19 cellular contexts compared by ENCODE assay signal in genomic region chr20:53938739-53939138, GRCh38.
A peak's percentile ranks its signal among the peaks of the same experiment; 100 is the strongest.
DNase-seq lines count a peak whose midpoint lies in the region; ATAC-seq, FAIRE-seq and TF ChIP-seq lines count a peak whose summit lies in the region.
"Had no signal": no experiment of that assay in that cellular context is flagged by ENCODE, and none has a peak within 500 bp of the region (broad histone marks: within the 10 kb centered on the region; RNA-seq: fewer than 3 reads in every experiment).

No MANE protein-coding gene starts in this region.

- H3K36me3 ChIP-seq in esophagus muscularis mucosa = no peaks in the 10 kb centered on the region

- H3K4me3 ChIP-seq in esophagus muscularis mucosa = no peak overlapping the region

- no peak for TF ChIP-seq EP300 in esophagus muscularis mucosa (IDR thresholded peaks at IDR 0.05)

- peak; percentile 58 for FAIRE-seq in HTR-8/SVneo (lab: Jason Lieb, UNC)
- FAIRE-seq: kidney had no signal

- 89% methylated on average over 1 of the region's 1 CpG for WGBS in esophagus muscularis mucosa

- peaks cover 24 to 55% (median 48%) of the 10 kb centered on the region in 4 donors for H3K4me1 ChIP-seq in esophagus muscularis mucosa

- no peak overlapping the region for H3K4me3 Mint-ChIP-seq in stimulated activated memory B cell treated with anti-CD40 and anti-IgM and Interleukin-4, amounts not matched to agents 10 μg/mL and 1 μg/mL and 100 μg/mL, for 72 hours
- no peak overlapping the region for H3K4me3 Mint-ChIP-seq in natural killer cell treated with Interleukin-12 subunit alpha and Interleukin-12 subunit beta and Interleukin-15 and Interleukin-18, amount 100 ng/mL, for 72 hours
- H3K4me3 Mint-ChIP-seq: activated naive CD4-positive, alpha-beta T cell treated with anti-CD3 and anti-CD28 coated beads for 36 hours; type B pancreatic cell had no signal

- TF ChIP-seq CTCF in esophagus muscularis mucosa (IDR thresholded peaks at IDR 0.05) = no peak

- H3K36me3 Mint-ChIP-seq in stimulated activated memory B cell treated with anti-CD40 and anti-IgM and Interleukin-4, amounts not matched to agents 10 μg/mL and 1 μg/mL and 100 μg/mL, for 72 hours = peaks cover 6% of the 10 kb centered on the region
- H3K36me3 Mint-ChIP-seq in natural killer cell treated with Interleukin-12 subunit alpha and Interleukin-12 subunit beta and Interleukin-15 and Interleukin-18, amount 100 ng/mL, for 72 hours = no peaks in the 10 kb centered on the region
- H3K36me3 Mint-ChIP-seq: type B pancreatic cell had no signal

- no peak for ATAC-seq in stimulated activated memory B cell treated with anti-CD40 and anti-IgM and Interleukin-4, amounts not matched to agents 10 μg/mL and 1 μg/mL and 100 μg/mL, for 72 hours
- ATAC-seq in natural killer cell treated with Interleukin-12 subunit alpha and Interleukin-12 subunit beta and Interleukin-15 and Interleukin-18, amount 100 ng/mL, for 72 hours = no peak

- intact Hi-C loops in esophagus muscularis mucosa (cut with DNase I) = no loop called here

- no peaks in the 10 kb centered on the region for H3K27me3 Mint-ChIP-seq in stimulated activated memory B cell treated with anti-CD40 and anti-IgM and Interleukin-4, amounts not matched to agents 10 μg/mL and 1 μg/mL and 100 μg/mL, for 72 hours
- H3K27me3 Mint-ChIP-seq in natural killer cell treated with Interleukin-12 subunit alpha and Interleukin-12 subunit beta and Interleukin-15 and Interleukin-18, amount 100 ng/mL, for 72 hours = no peaks in the 10 kb centered on the region
- H3K27me3 Mint-ChIP-seq: type B pancreatic cell had no signal

- peak overlapping the region; percentile 82 for H3K27ac Mint-ChIP-seq in stimulated activated memory B cell treated with anti-CD40 and anti-IgM and Interleukin-4, amounts not matched to agents 10 μg/mL and 1 μg/mL and 100 μg/mL, for 72 hours
- peak overlapping the region in 1 of 2 donors; percentile 44 for H3K27ac Mint-ChIP-seq in natural killer cell treated with Interleukin-12 subunit alpha and Interleukin-12 subunit beta and Interleukin-15 and Interleukin-18, amount 100 ng/mL, for 72 hours
- H3K27ac Mint-ChIP-seq: activated naive CD4-positive, alpha-beta T cell treated with anti-CD3 and anti-CD28 coated beads for 36 hours had no signal

- no peaks in the 10 kb centered on the region for H3K27me3 ChIP-seq in esophagus muscularis mucosa

- peaks cover 4% of the 10 kb centered on the region for H3K9me3 Mint-ChIP-seq in stimulated activated memory B cell treated with anti-CD40 and anti-IgM and Interleukin-4, amounts not matched to agents 10 μg/mL and 1 μg/mL and 100 μg/mL, for 72 hours
- no peaks in the 10 kb centered on the region for H3K9me3 Mint-ChIP-seq in natural killer cell treated with Interleukin-12 subunit alpha and Interleukin-12 subunit beta and Interleukin-15 and Interleukin-18, amount 100 ng/mL, for 72 hours
- H3K9me3 Mint-ChIP-seq: activated naive CD4-positive, alpha-beta T cell treated with anti-CD3 and anti-CD28 coated beads for 36 hours; type B pancreatic cell had no signal

- DNase-seq in SIG-M5 treated with dmso at 0.1 percent for 504 hours (lab: John Stamatoyannopoulos, UW; ENCODE audit: unreplicated experiment) (peak; percentile 63), SIG-M5 (lab: John Stamatoyannopoulos, UW) (no peak), HTR-8/SVneo (ENCODE audit: insufficient read length, low spot score) (no peak), esophagus muscularis mucosa (ENCODE audit: extremely low spot score) (no peak), OCI-M2 (lab: John Stamatoyannopoulos, UW; ENCODE audit: unreplicated experiment) (no peak), NCI-H2196 (lab: John Stamatoyannopoulos, UW; ENCODE audit: unreplicated experiment) (no peak)
- no peak for DNase-seq in natural killer cell treated with Interleukin-12 subunit alpha and Interleukin-12 subunit beta and Interleukin-15 and Interleukin-18, amount 100 ng/mL, for 72 hours (ENCODE audit: low spot score)
- DNase-seq: ACHN; activated CD4-positive, alpha-beta T cell treated with anti-CD3 and anti-CD28 coated beads for 48 hours; activated naive CD4-positive, alpha-beta T cell treated with anti-CD3 and anti-CD28 coated beads for 36 hours; activated T-cell treated with anti-CD3 and anti-CD28 coated beads for 4 hours; cortex of kidney; Kasumi-1; kidney; NCI-H1436; NCI-H446; occipital lobe had no signal

- H3K27ac ChIP-seq in esophagus muscularis mucosa (replicated peaks in 1 of 4) = peak overlapping the region in 3 of 4 donors; percentile 59 to 61 (median 60)

- no peak for TF ChIP-seq POLR2A in esophagus muscularis mucosa (IDR thresholded peaks at IDR 0.05; ENCODE audit: low read depth)

- H3K4me1 Mint-ChIP-seq in stimulated activated memory B cell treated with anti-CD40 and anti-IgM and Interleukin-4, amounts not matched to agents 10 μg/mL and 1 μg/mL and 100 μg/mL, for 72 hours = peaks cover 81% of the 10 kb centered on the region
- peaks cover 42 to 51% of the 10 kb centered on the region in 2 donors for H3K4me1 Mint-ChIP-seq in natural killer cell treated with Interleukin-12 subunit alpha and Interleukin-12 subunit beta and Interleukin-15 and Interleukin-18, amount 100 ng/mL, for 72 hours (ENCODE audit: low read depth in 2 of 2)

- H3K9me3 ChIP-seq in esophagus muscularis mucosa = no peaks in the 10 kb centered on the region
